ENCODE assay signal across 31 cellular contexts in the genomic region with DNA sequence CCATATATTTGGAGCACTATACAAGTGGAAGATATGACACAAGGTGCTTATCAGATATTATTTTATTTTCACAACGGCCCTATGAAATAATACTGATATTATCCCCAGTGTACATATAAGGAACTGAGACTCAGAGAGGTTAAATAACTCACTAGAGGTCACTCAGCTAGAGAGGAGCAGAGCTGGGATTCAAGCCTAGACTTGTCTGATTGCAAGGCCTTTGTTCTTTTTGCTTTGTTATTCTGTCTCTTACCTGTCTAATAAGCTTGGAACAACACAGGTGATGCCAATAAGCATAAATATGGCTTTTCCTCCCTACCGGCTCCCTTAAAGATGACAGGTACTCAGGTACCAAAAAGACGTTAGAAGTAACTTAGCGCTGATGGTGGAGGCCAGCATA.
"Had no signal": no experiment of that assay in that cellular context is flagged by ENCODE, and none has a peak within 500 bp of the region (broad histone marks: within the 10 kb centered on the region; RNA-seq: fewer than 3 reads in every experiment).

No MANE protein-coding gene starts in this region.

- H3K4me3 ChIP-seq: body of pancreas, pancreas, prostate gland, skin epidermis, upper lobe of left lung, vagina had no signal

- H3K36me3 Mint-ChIP-seq: activated naive CD8-positive, alpha-beta T cell; immature natural killer cell; memory B cell; naive thymus-derived CD4-positive, alpha-beta T cell; stimulated activated memory B cell treated with anti-CD40 and anti-IgM and Interleukin-4, amounts not matched to agents 10 μg/mL and 1 μg/mL and 100 μg/mL, for 72 hours had no signal

- FAIRE-seq: pancreas had no signal

- H3K4me1 ChIP-seq: pancreas, prostate gland had no signal

- ATAC-seq: activated CD8-positive, alpha-beta T cell treated with anti-CD3 and anti-CD28 coated beads for 36 hours; body of pancreas; naive thymus-derived CD4-positive, alpha-beta T cell; pancreas; sciatic nerve; stimulated activated memory B cell treated with anti-CD40 and anti-IgM and Interleukin-4, amounts not matched to agents 10 μg/mL and 1 μg/mL and 100 μg/mL, for 72 hours; stimulated activated naive CD8-positive, alpha-beta T cell treated with anti-CD3 and anti-CD28 coated beads, Interleukin-15, amount 100 ng/mL, for 72 hours had no signal

- H3K36me3 ChIP-seq: pancreas, prostate gland, upper lobe of left lung, vagina had no signal

- H3K9me3 ChIP-seq: body of pancreas, pancreas, prostate gland, upper lobe of left lung, vagina had no signal

- H3K27me3 ChIP-seq: body of pancreas, pancreas, upper lobe of left lung, vagina had no signal

- DNase-seq: activated B cell treated with CpG ODN at 0.5 μM for 24 hours; activated CD4-positive, alpha-beta T cell treated with anti-CD3 and anti-CD28 coated beads, Interleukin-2, amount 50 U/mL, for 1 hour; activated CD8-positive, alpha-beta T cell treated with anti-CD3 and anti-CD28 coated beads for 36 hours; activated naive CD4-positive, alpha-beta T cell; activated T-cell treated with anti-CD3 and anti-CD28 coated beads, Interleukin-2, amount 50 U/mL, for 48 hours; anterior cingulate cortex; body of pancreas; cortex of kidney; head of caudate nucleus; hippocampal formation; immature natural killer cell; kidney; left colon; midbrain; naive thymus-derived CD4-positive, alpha-beta T cell; pancreas; retina; stimulated activated CD4-positive, alpha-beta T cell treated with anti-CD3 and anti-CD28 coated beads, Interleukin-12 subunit alpha, Interleukin-12 subunit beta, amount 100 ng/mL, for 4 hours; stimulated activated CD4-positive, alpha-beta T cell treated with anti-CD3 and anti-CD28 coated beads, Interleukin-4, amount 100 ng/mL, for 24 hours; stimulated activated CD8-positive, alpha-beta memory T cell treated with anti-CD3 and anti-CD28 coated beads, Interleukin-4, amount 100 ng/mL, for 48 hours; stimulated activated naive CD8-positive, alpha-beta T cell treated with anti-CD3 and anti-CD28 coated beads, Interleukin-15, amount 100 ng/mL, for 72 hours; substantia nigra; upper lobe of left lung had no signal

- H3K4me3 Mint-ChIP-seq: activated B cell treated with CpG ODN at 0.5 μM for 24 hours; activated CD8-positive, alpha-beta T cell treated with anti-CD3 and anti-CD28 coated beads for 36 hours; activated naive CD8-positive, alpha-beta T cell; immature natural killer cell; memory B cell; naive thymus-derived CD4-positive, alpha-beta T cell; stimulated activated memory B cell treated with anti-CD40 and anti-IgM and Interleukin-4, amounts not matched to agents 10 μg/mL and 1 μg/mL and 100 μg/mL, for 72 hours; stimulated activated naive CD8-positive, alpha-beta T cell treated with anti-CD3 and anti-CD28 coated beads, Interleukin-15, amount 100 ng/mL, for 72 hours had no signal

- H3K27ac Mint-ChIP-seq: activated B cell treated with CpG ODN at 0.5 μM for 24 hours; activated CD8-positive, alpha-beta T cell treated with anti-CD3 and anti-CD28 coated beads for 36 hours; activated naive CD8-positive, alpha-beta T cell; activated T-helper 2 cell treated with anti-CD3 and anti-CD28 coated beads, Interferon-gamma antibody, Interleukin-2, Interleukin-4, amounts not matched to agents 10 μg/mL and 5 μg/mL and 100 μg/mL, durations not matched to agents 14 hours and 24 hours and 36 hours; immature natural killer cell; memory B cell; naive thymus-derived CD4-positive, alpha-beta T cell; stimulated activated memory B cell treated with anti-CD40 and anti-IgM and Interleukin-4, amounts not matched to agents 10 μg/mL and 1 μg/mL and 100 μg/mL, for 72 hours; stimulated activated naive CD8-positive, alpha-beta T cell treated with anti-CD3 and anti-CD28 coated beads, Interleukin-15, amount 100 ng/mL, for 72 hours had no signal

- H3K27ac ChIP-seq: body of pancreas, pancreas, prostate gland, skin epidermis, upper lobe of left lung, vagina had no signal

- H3K9me3 Mint-ChIP-seq: activated B cell treated with CpG ODN at 0.5 μM for 24 hours; activated CD8-positive, alpha-beta T cell treated with anti-CD3 and anti-CD28 coated beads for 36 hours; activated T-helper 2 cell treated with anti-CD3 and anti-CD28 coated beads, Interferon-gamma antibody, Interleukin-2, Interleukin-4, amounts not matched to agents 10 μg/mL and 5 μg/mL and 100 μg/mL, durations not matched to agents 14 hours and 24 hours and 36 hours; memory B cell; naive thymus-derived CD4-positive, alpha-beta T cell; stimulated activated memory B cell treated with anti-CD40 and anti-IgM and Interleukin-4, amounts not matched to agents 10 μg/mL and 1 μg/mL and 100 μg/mL, for 72 hours; stimulated activated naive CD8-positive, alpha-beta T cell treated with anti-CD3 and anti-CD28 coated beads, Interleukin-15, amount 100 ng/mL, for 72 hours had no signal
